In the genomic region with DNA sequence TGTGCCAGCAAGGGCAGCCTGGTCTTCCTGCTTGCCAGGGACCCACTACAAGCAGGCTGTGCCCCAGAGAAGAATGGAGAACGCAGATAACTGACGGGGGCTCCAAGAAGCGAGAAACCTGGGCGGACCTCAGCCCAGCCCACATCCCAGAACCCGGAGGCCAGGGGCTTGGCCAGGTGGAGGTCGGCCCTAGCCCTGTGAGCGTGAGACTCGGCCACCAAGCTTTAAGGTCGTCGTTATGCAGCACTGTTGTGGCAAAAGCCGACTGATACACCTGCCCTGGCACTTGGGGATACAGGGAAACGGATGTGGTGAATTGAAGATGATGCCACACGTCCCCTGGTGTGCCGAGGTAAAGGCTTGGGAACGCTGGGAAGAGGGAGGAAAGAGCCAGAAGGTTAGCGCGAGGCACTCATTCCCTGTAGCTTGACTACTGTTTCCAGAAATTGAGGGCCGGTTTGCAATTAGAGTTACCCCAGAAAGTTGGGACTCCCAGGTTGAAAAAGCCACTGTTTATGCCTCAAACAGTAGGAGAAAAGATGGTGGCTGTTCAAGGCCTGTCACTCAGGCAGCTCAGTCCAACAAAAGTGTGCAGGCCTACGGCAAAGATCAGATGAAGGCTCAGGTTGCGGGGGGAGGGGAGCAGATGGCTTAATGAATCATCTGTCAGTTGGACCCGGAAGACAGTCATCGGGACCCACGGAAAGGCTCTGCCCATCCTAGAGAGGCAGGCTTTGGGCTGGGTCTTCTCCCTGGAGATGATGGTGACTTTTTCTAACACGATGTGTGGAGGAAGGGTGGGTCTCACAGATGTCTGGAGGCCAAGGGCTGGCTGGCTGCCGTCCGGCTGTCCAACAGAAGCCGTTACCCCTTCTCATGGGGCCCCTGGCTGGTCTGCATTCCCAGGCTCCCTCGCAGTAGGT, we compare ENCODE assay signal across 13 cellular contexts. TPM values are rescaled to one million over a fixed set of nuclear protein-coding genes. Genes with fewer than 3 reads are reported as not detected.
A peak's percentile ranks its signal among the peaks of the same experiment; 100 is the strongest.
DNase-seq lines count a peak whose midpoint lies in the region; ATAC-seq and TF ChIP-seq lines count a peak whose summit lies in the region.
"Had no signal": no experiment of that assay in that cellular context is flagged by ENCODE, and none has a peak within 500 bp of the region (broad histone marks: within the 10 kb centered on the region; RNA-seq: fewer than 3 reads in every experiment).

No MANE protein-coding gene starts in this region.

- 88 to 95% methylated on average over 17 to 27 of the region's 28 CpGs for WGBS in body of pancreas, 2 donors

- no peaks in the 10 kb centered on the region for H3K9me3 ChIP-seq in body of pancreas
- H3K9me3 ChIP-seq: adrenal gland, vagina had no signal

- no peaks in the 10 kb centered on the region for H3K36me3 ChIP-seq in body of pancreas (replicated peaks in 1 of 2; ENCODE audit: insufficient read depth in 1 of 2, low read depth in 2 of 2)
- H3K36me3 ChIP-seq: adrenal gland, vagina had no signal

- POLR2A ChIA-PET in activated CD4-positive, alpha-beta T cell treated with anti-CD3 and anti-CD28 coated beads for 36 hours (lab: Charles Lee), result no interaction called here

- no peak for TF ChIP-seq POLR2A in body of pancreas (IDR thresholded peaks at IDR 0.05)

- H3K4me1 ChIP-seq in body of pancreas, result peaks cover 35% of the 10 kb centered on the region

- ATAC-seq in body of pancreas, result no peak
- ATAC-seq in HG02623 (IDR thresholded peaks at IDR 0.05; ENCODE audit: unreplicated experiment), result no peak
- no peak for ATAC-seq in activated CD4-positive, alpha-beta T cell treated with anti-CD3 and anti-CD28 coated beads for 36 hours
- ATAC-seq in HG03196 (IDR thresholded peaks at IDR 0.05; ENCODE audit: unreplicated experiment), result no peak

- H3K36me3 Mint-ChIP-seq in neural crest cell (ENCODE audit: low read depth), result no peaks in the 10 kb centered on the region
- no peaks in the 10 kb centered on the region for H3K36me3 Mint-ChIP-seq in activated CD4-positive, alpha-beta T cell treated with anti-CD3 and anti-CD28 coated beads for 36 hours (ENCODE audit: low read depth)

- H3K9me3 Mint-ChIP-seq in neural crest cell, result no peaks in the 10 kb centered on the region
- H3K9me3 Mint-ChIP-seq in activated CD4-positive, alpha-beta T cell treated with anti-CD3 and anti-CD28 coated beads for 36 hours (ENCODE audit: low read depth), result no peaks in the 10 kb centered on the region

- peak overlapping the region; percentile 80 to 97 (median 84) for H3K27ac ChIP-seq in body of pancreas
- H3K27ac ChIP-seq: vagina had no signal

- H3K27me3 Mint-ChIP-seq in neural crest cell (ENCODE audit: low read depth), result peaks cover 3% of the 10 kb centered on the region
- H3K27me3 Mint-ChIP-seq in activated CD4-positive, alpha-beta T cell treated with anti-CD3 and anti-CD28 coated beads for 36 hours, result peaks cover 4% of the 10 kb centered on the region

- H3K27ac Mint-ChIP-seq in neural crest cell (ENCODE audit: unreplicated experiment), result no peak overlapping the region
- H3K27ac Mint-ChIP-seq in activated CD4-positive, alpha-beta T cell treated with anti-CD3 and anti-CD28 coated beads for 36 hours, result no peak overlapping the region

- peaks cover 36% of the 10 kb centered on the region for H3K4me1 Mint-ChIP-seq in neural crest cell
- H3K4me1 Mint-ChIP-seq in activated CD4-positive, alpha-beta T cell treated with anti-CD3 and anti-CD28 coated beads for 36 hours, result peaks cover under 1% of the 10 kb centered on the region

- peak overlapping the region; percentile 73 for H3K4me3 Mint-ChIP-seq in neural crest cell
- no peak overlapping the region for H3K4me3 Mint-ChIP-seq in activated CD4-positive, alpha-beta T cell treated with anti-CD3 and anti-CD28 coated beads for 36 hours

- CTCF ChIA-PET in activated CD4-positive, alpha-beta T cell treated with anti-CD3 and anti-CD28 coated beads for 36 hours (lab: Charles Lee), result no interaction called here

- H3K4me3 ChIP-seq in body of pancreas, result no peak overlapping the region
- H3K4me3 ChIP-seq: adrenal gland, vagina had no signal

- intact Hi-C loops in body of pancreas (cut with DNase I), result no loop called here
- intact Hi-C loops in activated CD4-positive, alpha-beta T cell treated with anti-CD3 and anti-CD28 coated beads for 36 hours (cut with DNase I, micrococcal nuclease), result no loop called here

- peak; percentile 16 for DNase-seq in DMS53 treated with DMSO at 0.1 percent for 48 hours (lab: John Stamatoyannopoulos, UW; ENCODE audit: unreplicated experiment)
- peak; percentile 71 for DNase-seq in NCI-H2171 (lab: John Stamatoyannopoulos, UW)
- no peak for DNase-seq in body of pancreas
- DNase-seq in neural crest cell (ENCODE audit: low read depth, low spot score), result no peak
- no peak for DNase-seq in activated CD4-positive, alpha-beta T cell treated with anti-CD3 and anti-CD28 coated beads for 36 hours
- no peak for DNase-seq in HuH-7 (ENCODE audit: low spot score)
- DNase-seq: erythroblast, kidney glomerular epithelial cell had no signal

- no peak for TF ChIP-seq CTCF in body of pancreas (IDR thresholded peaks at IDR 0.05)
- no peak for TF ChIP-seq CTCF in neural crest cell (conservative IDR thresholded peaks at IDR 0.05)

- H3K27me3 ChIP-seq in body of pancreas, result no peaks in the 10 kb centered on the region
- H3K27me3 ChIP-seq: adrenal gland, vagina had no signal

RNA-seq across cellular contexts. Expression of gene BAHCC1, which starts 45.6 kb away (rescaled TPM):
- 10 to 100 TPM in 1 of 2 donors, 1 to 10 TPM in 1; 5.7 to 14.8 TPM for total RNA-seq in body of pancreas
- 57.4 and 61.3 TPM in 2 replicates for total RNA-seq in neural crest cell
- under 1 TPM in 1 of 2 experiments, not detected in 1; 0.05 TPM for total RNA-seq in activated CD4-positive, alpha-beta T cell treated with anti-CD3 and anti-CD28 coated beads for 36 hours
- total RNA-seq: activated CD8-positive, alpha-beta memory T cell treated with anti-CD3 and anti-CD28 coated beads for 36 hours had no signal

RNA-seq across cellular contexts. Expression of gene SLC38A10, which starts 54.6 kb away (rescaled TPM):
- total RNA-seq in body of pancreas, result 100 to 1,000 TPM; 102 to 203 TPM
- total RNA-seq in neural crest cell, result 59.6 and 63.3 TPM in 2 replicates
- 10 to 100 TPM; 47.6 to 52.9 TPM for total RNA-seq in activated CD4-positive, alpha-beta T cell treated with anti-CD3 and anti-CD28 coated beads for 36 hours

Comparison
In these comparisons a context has a peak if more than half of its experiments do, and no peak if none do; other contexts are left out.
1. DNase-seq: peak in DMS53 treated with DMSO at 0.1 percent for 48 hours (single experiment) and NCI-H2171 (single experiment); none in body of pancreas (0 of 4), neural crest cell (single experiment), activated CD4-positive, alpha-beta T cell treated with anti-CD3 and anti-CD28 coated beads for 36 hours (single experiment) and HuH-7 (single experiment).
2. RNA of gene BAHCC1, which starts 45.6 kb away (total RNA-seq): 57.4 to 61.3 TPM in neural crest cell and 5.7 to 14.8 TPM in body of pancreas; 0.05 TPM in activated CD4-positive, alpha-beta T cell treated with anti-CD3 and anti-CD28 coated beads for 36 hours; every median in the first group is over 4 times any median in the second.